In the genomic region with DNA sequence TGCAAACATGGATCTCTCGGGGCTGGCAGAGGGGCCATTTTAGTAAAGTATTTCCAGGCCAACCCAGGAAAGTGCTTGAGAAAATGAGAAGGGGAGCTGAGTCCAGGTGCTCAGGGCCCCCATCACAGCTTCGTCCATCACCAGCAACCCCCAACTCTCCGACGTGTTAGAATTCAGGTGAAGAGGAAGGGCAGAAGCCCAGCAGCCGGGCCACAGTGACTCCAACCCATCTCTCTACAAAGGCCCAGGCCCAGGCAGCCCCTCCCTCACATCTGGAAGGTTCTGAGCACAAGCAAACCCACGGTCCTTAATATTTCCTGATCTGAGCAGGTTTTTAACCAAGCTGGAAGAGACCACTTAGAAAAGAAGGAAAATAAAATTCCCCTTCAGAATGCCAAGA, we compare ENCODE assay signal across 27 cellular contexts. TPM values are rescaled to one million over a fixed set of nuclear protein-coding genes. Genes with fewer than 3 reads are reported as not detected.
DNase-seq lines count a peak whose midpoint lies in the region; ATAC-seq, FAIRE-seq and TF ChIP-seq lines count a peak whose summit lies in the region.
"Had no signal": no experiment of that assay in that cellular context is flagged by ENCODE, and none has a peak within 500 bp of the region (broad histone marks: within the 10 kb centered on the region; RNA-seq: fewer than 3 reads in every experiment).

No MANE protein-coding gene starts in this region.

- TF ChIP-seq CTCF in nephron progenitor cell (IDR thresholded peaks at IDR 0.05): no peak
- no peak for TF ChIP-seq CTCF in suprapubic skin (IDR thresholded peaks at IDR 0.05)
- no peak for TF ChIP-seq CTCF in D721Med (IDR thresholded peaks at IDR 0.05; ENCODE audit: insufficient read depth, missing control alignments)

- H3K27ac Mint-ChIP-seq in nephron progenitor cell: peak overlapping the region; percentile 83
- H3K27ac Mint-ChIP-seq: activated naive CD4-positive, alpha-beta T cell treated with anti-CD3 and anti-CD28 coated beads, Interleukin-2, amount 50 U/mL, for 24 hours had no signal

- TF ChIP-seq EP300 in suprapubic skin (IDR thresholded peaks at IDR 0.05): no peak

- peaks cover 0 to 35% (median 19%) of the 10 kb centered on the region in 11 experiments; a peak in 16 of 22 replicates for H3K9me3 ChIP-seq in BLaER1 treated with 17β-estradiol and CSF1 and Interleukin-3, amounts not matched to agents 10 nM and 100 nM (replicated peaks in 1 of 11)
- H3K9me3 ChIP-seq in suprapubic skin: no peaks in the 10 kb centered on the region
- H3K9me3 ChIP-seq: Caco-2, MG63 had no signal

- peaks cover 4% of the 10 kb centered on the region for H3K27me3 Mint-ChIP-seq in nephron progenitor cell (ENCODE audit: low read depth, poor library complexity)
- H3K27me3 Mint-ChIP-seq: activated naive CD4-positive, alpha-beta T cell treated with anti-CD3 and anti-CD28 coated beads, Interleukin-2, amount 50 U/mL, for 24 hours had no signal

- no peak for TF ChIP-seq POLR2A in suprapubic skin (IDR thresholded peaks at IDR 0.05)

- H3K9ac ChIP-seq in BLaER1 treated with 17β-estradiol and CSF1 and Interleukin-3, amounts not matched to agents 10 nM and 100 nM: no peak overlapping the region

- no peaks in the 10 kb centered on the region for H3K27me3 ChIP-seq in BLaER1 treated with 17β-estradiol and CSF1 and Interleukin-3, amounts not matched to agents 10 nM and 100 nM
- no peaks in the 10 kb centered on the region for H3K27me3 ChIP-seq in suprapubic skin
- H3K27me3 ChIP-seq: cardiac muscle cell, MG63 had no signal

- no peak overlapping the region for H3K4me3 Mint-ChIP-seq in nephron progenitor cell
- H3K4me3 Mint-ChIP-seq: activated naive CD4-positive, alpha-beta T cell treated with anti-CD3 and anti-CD28 coated beads, Interleukin-2, amount 50 U/mL, for 24 hours had no signal

- H4K20me1 ChIP-seq in BLaER1 treated with 17β-estradiol and CSF1 and Interleukin-3, amounts not matched to agents 10 nM and 100 nM: no peaks in the 10 kb centered on the region

- peak overlapping the region; percentile 57 to 86 (median 78); a peak in 19 of 22 replicates for H3K4me2 ChIP-seq in BLaER1 treated with 17β-estradiol and CSF1 and Interleukin-3, amounts not matched to agents 10 nM and 100 nM

- H3K4me3 ChIP-seq in BLaER1 treated with 17β-estradiol and CSF1 and Interleukin-3, amounts not matched to agents 10 nM and 100 nM: no peak overlapping the region
- H3K4me3 ChIP-seq in suprapubic skin: no peak overlapping the region
- H3K4me3 ChIP-seq: cardiac muscle cell, GM23248, lung, MG63 had no signal

- H3K36me3 Mint-ChIP-seq in nephron progenitor cell (ENCODE audit: low read depth): no peaks in the 10 kb centered on the region
- H3K36me3 Mint-ChIP-seq: activated naive CD4-positive, alpha-beta T cell treated with anti-CD3 and anti-CD28 coated beads, Interleukin-2, amount 50 U/mL, for 24 hours had no signal

- no peak for FAIRE-seq in D721Med (lab: Jason Lieb, UNC)
- FAIRE-seq: endometrium, kidney had no signal

- peaks cover 16 to 69% (median 47%) of the 10 kb centered on the region in 10 experiments for H3K4me1 ChIP-seq in BLaER1 treated with 17β-estradiol and CSF1 and Interleukin-3, amounts not matched to agents 10 nM and 100 nM
- H3K4me1 ChIP-seq in suprapubic skin: peaks cover 12% of the 10 kb centered on the region
- H3K4me1 ChIP-seq: Caco-2 had no signal

- WGBS in suprapubic skin: 80% methylated on average over 6 of the region's 6 CpGs

- no peaks in the 10 kb centered on the region for H3K36me3 ChIP-seq in BLaER1 treated with 17β-estradiol and CSF1 and Interleukin-3, amounts not matched to agents 10 nM and 100 nM
- H3K36me3 ChIP-seq in suprapubic skin: no peaks in the 10 kb centered on the region
- H3K36me3 ChIP-seq: cardiac muscle cell, MG63 had no signal

- DNase-seq in nephron progenitor cell (no peak), suprapubic skin (ENCODE audit: low spot score in 2 of 2) (no peak), iPS-NIHi11 (ENCODE audit: low spot score) (no peak), dedifferentiated amniotic fluid mesenchymal stem cell (ENCODE audit: extremely low spot score) (no peak), D721Med (ENCODE audit: insufficient read length, low spot score) (no peak)
- DNase-seq: activated CD4-positive, alpha-beta T cell treated with anti-CD3 and anti-CD28 coated beads, Interleukin-2, amount 50 U/mL, for 48 hours; aorta; Caco-2; kidney; MG63; NCI-H1417; NCI-H2081 treated with DMSO at 0.1 percent for 48 hours; NCI-H345; stimulated activated CD4-positive, alpha-beta T cell treated with anti-CD3 and anti-CD28 coated beads, Interleukin-15, amount 100 ng/mL, for 24 hours; stimulated activated naive CD4-positive, alpha-beta T cell treated with Interleukin-2 at 50 U/mL for 16 hours; T-helper 1 cell; trophoblast cell had no signal

- peaks cover 3% of the 10 kb centered on the region for H3K9me3 Mint-ChIP-seq in nephron progenitor cell
- H3K9me3 Mint-ChIP-seq: activated naive CD4-positive, alpha-beta T cell treated with anti-CD3 and anti-CD28 coated beads, Interleukin-2, amount 50 U/mL, for 24 hours had no signal

- H3K4me1 Mint-ChIP-seq in nephron progenitor cell: peaks cover 64% of the 10 kb centered on the region

- no peak overlapping the region for H3K27ac ChIP-seq in BLaER1 treated with 17β-estradiol and CSF1 and Interleukin-3, amounts not matched to agents 10 nM and 100 nM
- H3K27ac ChIP-seq in cingulate gyrus (ENCODE audit: low read depth, low read length): peak overlapping the region; percentile 39
- H3K27ac ChIP-seq in suprapubic skin: peak overlapping the region; percentile 74
- H3K27ac ChIP-seq: cardiac muscle cell, GM23248 had no signal

- no peak for ATAC-seq in HG03342 (IDR thresholded peaks at IDR 0.05; ENCODE audit: unreplicated experiment)
- ATAC-seq: activated CD4-positive, CD25-positive, alpha-beta regulatory T cell treated with anti-CD3 and anti-CD28 coated beads, Interleukin-2, amount 50 U/mL, for 24 hours had no signal

RNA-seq across cellular contexts. Expression of gene COL6A3, which starts 34.7 kb away (rescaled TPM):
- total RNA-seq in suprapubic skin: 10 to 100 TPM; 50.1 to 79.2 (median 66.3) TPM

RNA-seq across cellular contexts. Expression of gene MLPH, which starts 38.4 kb away (rescaled TPM):
- 10 to 100 TPM in 3 of 4 donors, 1 to 10 TPM in 1; 8.8 to 41.1 (median 24.4) TPM for total RNA-seq in suprapubic skin
- total RNA-seq: Caco-2, HT1080 had no signal

Comparison
In these comparisons a context has a peak if more than half of its experiments do, and no peak if none do; other contexts are left out.
1. H3K27ac ChIP-seq: peak in cingulate gyrus (single experiment) and suprapubic skin (single experiment); none in BLaER1 treated with 17β-estradiol and CSF1 and Interleukin-3, amounts not matched to agents 10 nM and 100 nM (0 of 11).